In genomic region chr2:167678158-167678557, GRCh38 we compare ENCODE assay signal across 20 cellular contexts.
DNase-seq lines count a peak whose midpoint lies in the region; ATAC-seq, FAIRE-seq and TF ChIP-seq lines count a peak whose summit lies in the region.
"Had no signal": no experiment of that assay in that cellular context is flagged by ENCODE, and none has a peak within 500 bp of the region (broad histone marks: within the 10 kb centered on the region; RNA-seq: fewer than 3 reads in every experiment).

No MANE protein-coding gene starts in this region.

- WGBS in HepG2 (ENCODE audit: low lambda C conversion rate) = 58% methylated on average over 3 of the region's 3 CpGs
- 71% methylated on average over 3 of the region's 3 CpGs for WGBS in right lobe of liver (ENCODE audit: insufficient coverage, low coverage, low lambda C conversion rate, missing lambda C conversion rate)
- 90% methylated on average over 3 of the region's 3 CpGs; no CpG with 5 or more reads in 1 of the 2 experiments for WGBS in H1 (ENCODE audit: extremely low coverage in 1 of 2, insufficient coverage in 1 of 2, insufficient read length in 1 of 2, insufficient replicate concordance in 2 of 2, low coverage in 1 of 2, low lambda C conversion rate in 2 of 2, missing lambda C conversion rate in 1 of 2), 2 experiments

- no peak overlapping the region for H4K8ac ChIP-seq in H1 (ENCODE audit: extremely low read depth, insufficient read depth, low read length)

- ATAC-seq in HepG2 (no peak), right lobe of liver (no peak), GM19455 (IDR thresholded peaks at IDR 0.05; ENCODE audit: unreplicated experiment) (no peak)
- ATAC-seq: A549; CD8-positive, alpha-beta T cell had no signal

- TF ChIP-seq POLR2A in HepG2 (IDR thresholded peaks at IDR 0.05; ENCODE audit: insufficient read depth in 1 of 2, low read depth in 2 of 2, low read length in 2 of 2) = no peak
- no peak for TF ChIP-seq POLR2A in right lobe of liver (IDR thresholded peaks at IDR 0.05)
- no peak for TF ChIP-seq POLR2A in H1 (IDR thresholded peaks at IDR 0.05; ENCODE audit: control extremely low read depth in 1 of 2, low read depth in 2 of 2, low read length in 2 of 2)

- no peaks in the 10 kb centered on the region for H3K79me2 ChIP-seq in HepG2 (ENCODE audit: insufficient read depth, low read length)
- no peaks in the 10 kb centered on the region for H3K79me2 ChIP-seq in H1 (ENCODE audit: control insufficient read depth in 1 of 2, insufficient read depth in 2 of 2, low read length in 2 of 2)

- in situ Hi-C loops in HepG2 (cut with HindIII; ENCODE audit: extremely low pct_ligation_motif_present, low pct_unique_long_range_greater_than_20kb) = no loop called here

- H3K27ac ChIP-seq in HepG2 (ENCODE audit: extremely low read length, insufficient read depth, low read length) (no peak overlapping the region), right lobe of liver (no peak overlapping the region), H1 (ENCODE audit: low read depth, low read length) (no peak overlapping the region)
- H3K27ac ChIP-seq: 22Rv1; A549; BLaER1 treated with 17β-estradiol and CSF1 and Interleukin-3, amounts not matched to agents 10 nM and 100 nM; C4-2B had no signal

- H3K9me3 ChIP-seq in HepG2 (ENCODE audit: low read length) = no peaks in the 10 kb centered on the region
- H3K9me3 ChIP-seq in right lobe of liver = no peaks in the 10 kb centered on the region
- no peaks in the 10 kb centered on the region for H3K9me3 ChIP-seq in H1 (ENCODE audit: insufficient read depth in 2 of 2, low read depth in 1 of 2, low read length in 1 of 2)
- H3K9me3 ChIP-seq: A549; BLaER1 treated with 17β-estradiol and CSF1 and Interleukin-3, amounts not matched to agents 10 nM and 100 nM; Caco-2 had no signal

- no peaks in the 10 kb centered on the region for H3K36me3 ChIP-seq in HepG2 (replicated peaks in 1 of 2; ENCODE audit: control insufficient read depth in 1 of 2, insufficient read depth in 2 of 2, low read length in 2 of 2)
- H3K36me3 ChIP-seq in right lobe of liver = no peaks in the 10 kb centered on the region
- no peaks in the 10 kb centered on the region for H3K36me3 ChIP-seq in H1 (ENCODE audit: control insufficient read depth in 2 of 4, insufficient read depth in 4 of 4, low read length in 3 of 4)
- H3K36me3 ChIP-seq: BLaER1 treated with 17β-estradiol and CSF1 and Interleukin-3, amounts not matched to agents 10 nM and 100 nM had no signal

- no peak overlapping the region for H3K14ac ChIP-seq in H1 (ENCODE audit: insufficient read length)

- TF ChIP-seq CTCF in HepG2 (CRISPR knock-in tag; IDR thresholded peaks at IDR 0.05) = no peak
- TF ChIP-seq CTCF in right lobe of liver (IDR thresholded peaks at IDR 0.05) = no peak
- no peak for TF ChIP-seq CTCF in H1 (IDR thresholded peaks at IDR 0.05; ENCODE audit: control extremely low read depth in 1 of 3, insufficient read depth in 1 of 3, low read depth in 1 of 3, low read length in 3 of 3)

- no peak overlapping the region for H2AK5ac ChIP-seq in H1 (ENCODE audit: low read depth, low read length)

- H3K27me3 ChIP-seq in HepG2 (ENCODE audit: control insufficient read depth in 1 of 2, insufficient read depth in 2 of 2, low read length in 2 of 2) = no peaks in the 10 kb centered on the region; a peak in 1 of 5 replicates
- no peaks in the 10 kb centered on the region for H3K27me3 ChIP-seq in right lobe of liver
- H3K27me3 ChIP-seq in H1 (replicated peaks in 1 of 4; ENCODE audit: control insufficient read depth in 3 of 4, extremely low read depth in 1 of 4, insufficient read depth in 3 of 4, low read length in 3 of 4) = no peaks in the 10 kb centered on the region
- H3K27me3 ChIP-seq: BLaER1 treated with 17β-estradiol and CSF1 and Interleukin-3, amounts not matched to agents 10 nM and 100 nM had no signal

- POLR2A ChIA-PET in HepG2 (lab: Yijun Ruan, JAX) (no interaction called here), H1 (lab: Charles Lee; ENCODE audit: partially characterized antibody) (no interaction called here)

- no TSS peak for BruUV-seq in HepG2 (replicated peaks; lab: Mats Ljungman, UMichigan)

- intact Hi-C loops in HepG2 (cut with micrococcal nuclease; ENCODE audit: unreplicated experiment) = no loop called here
- intact Hi-C loops in right lobe of liver (cut with DNase I) = no loop called here

- no peak for TF ChIP-seq EP300 in HepG2 (IDR thresholded peaks at IDR 0.05; ENCODE audit: low read depth in 2 of 2, low read length in 2 of 2)
- TF ChIP-seq EP300 in HepG2 (CRISPR knock-in tag; IDR thresholded peaks at IDR 0.05; ENCODE audit: borderline replicate concordance) = no peak
- TF ChIP-seq EP300 in H1 (IDR thresholded peaks at IDR 0.05; ENCODE audit: borderline replicate concordance in 1 of 2, low read depth in 2 of 2, low read length in 2 of 2) = no peak

- no peak for DNase-seq in HepG2 (ENCODE audit: low spot score)
- no peak for DNase-seq in right lobe of liver
- DNase-seq in H1 (ENCODE audit: low read depth in 1 of 2, low spot score in 2 of 2) = no peak
- DNase-seq in SK-N-DZ (ENCODE audit: low spot score) = no peak
- DNase-seq: AML-193; Caco-2; Calu3; CD4-positive, alpha-beta T cell; CD8-positive, alpha-beta T cell; DMS79 treated with DMSO at 0.1 percent for 48 hours; GF-D8 had no signal

- H3K56ac ChIP-seq in H1 (replicated peaks; ENCODE audit: insufficient read length, low read depth, low read length) = no peak overlapping the region

- no peaks in the 10 kb centered on the region for H3K79me1 ChIP-seq in H1 (ENCODE audit: low read depth, low read length)

- no peak overlapping the region for H4K5ac ChIP-seq in H1 (ENCODE audit: insufficient read length, low read depth, low read length)

- no peaks in the 10 kb centered on the region for H3K4me1 ChIP-seq in HepG2 (ENCODE audit: insufficient read depth, low read length)
- H3K4me1 ChIP-seq in right lobe of liver = no peaks in the 10 kb centered on the region
- peaks cover 3 to 7% (median 4%) of the 10 kb centered on the region in 4 experiments; a peak in 6 of 7 replicates for H3K4me1 ChIP-seq in H1 (replicated peaks in 1 of 4; ENCODE audit: control insufficient read depth in 3 of 4, insufficient read depth in 4 of 4, low read length in 3 of 4)
- H3K4me1 ChIP-seq: A549; BLaER1 treated with 17β-estradiol and CSF1 and Interleukin-3, amounts not matched to agents 10 nM and 100 nM; Caco-2 had no signal

- H3K23ac ChIP-seq in H1 (ENCODE audit: insufficient read length) = no peak overlapping the region

- no peak overlapping the region for H3K18ac ChIP-seq in H1 (ENCODE audit: extremely low read depth, low read length)

- no peak overlapping the region for H2BK20ac ChIP-seq in H1 (ENCODE audit: low read length)

- H3K9ac ChIP-seq in HepG2 (ENCODE audit: insufficient read depth, low read depth, low read length) (no peak overlapping the region), H1 (replicated peaks in 1 of 4; ENCODE audit: extremely low read depth in 1 of 4, low read depth in 3 of 4, low read length in 3 of 4) (no peak overlapping the region)
- H3K9ac ChIP-seq: BLaER1 treated with 17β-estradiol and CSF1 and Interleukin-3, amounts not matched to agents 10 nM and 100 nM had no signal

- CTCF ChIA-PET in HepG2 (lab: Yijun Ruan, JAX; ENCODE audit: low intra/inter-chr PET ratio, low total read pairs) (no interaction called here), H1 (lab: Charles Lee; ENCODE audit: partially characterized antibody) (no interaction called here)

- H2BK15ac ChIP-seq in H1 (ENCODE audit: low read length) = no peak overlapping the region

- no peak overlapping the region for H4K91ac ChIP-seq in H1 (replicated peaks; ENCODE audit: insufficient read length, low read length)

- no peak overlapping the region for H2AFZ ChIP-seq in HepG2 (ENCODE audit: low read length)
- H2AFZ ChIP-seq in H1 (ENCODE audit: low read length) = no peak overlapping the region

- H2BK120ac ChIP-seq in H1 (replicated peaks; ENCODE audit: low read depth, low read length) = no peak overlapping the region

- H4K20me1 ChIP-seq in HepG2 (ENCODE audit: insufficient read depth, low read length) (no peaks in the 10 kb centered on the region), H1 (replicated peaks in 1 of 2; ENCODE audit: control insufficient read depth in 1 of 2, insufficient read depth in 2 of 2, low read length in 2 of 2) (no peaks in the 10 kb centered on the region)
- H4K20me1 ChIP-seq: BLaER1 treated with 17β-estradiol and CSF1 and Interleukin-3, amounts not matched to agents 10 nM and 100 nM had no signal

- no peak for TF ChIP-seq RAD21 in HepG2 (CRISPR knock-in tag; IDR thresholded peaks at IDR 0.05)
- TF ChIP-seq RAD21 in H1 (IDR thresholded peaks at IDR 0.05 in 1 of 2, conservative IDR thresholded peaks at IDR 0.05 in 1 of 2; ENCODE audit: low read depth in 2 of 2, low read length in 2 of 2) = no peak

- no peak overlapping the region for H2BK5ac ChIP-seq in H1 (ENCODE audit: low read depth, low read length)

- H3K4me3 ChIP-seq in HepG2 (replicated peaks in 1 of 3; ENCODE audit: insufficient read depth in 1 of 3, low read depth in 2 of 3, low read length in 3 of 3) (no peak overlapping the region), right lobe of liver (no peak overlapping the region), H1 (ENCODE audit: extremely low read depth in 1 of 4, insufficient read depth in 2 of 4, low read depth in 3 of 4, low read length in 4 of 4) (no peak overlapping the region)
- H3K4me3 ChIP-seq: A549; BLaER1 treated with 17β-estradiol and CSF1 and Interleukin-3, amounts not matched to agents 10 nM and 100 nM had no signal

- H3K4ac ChIP-seq in H1 (replicated peaks; ENCODE audit: insufficient read length, low read depth, low read length) = no peak overlapping the region

- FAIRE-seq in HepG2 (lab: Jason Lieb, UNC) (no peak), H1 (lab: Jason Lieb, UNC) (no peak)
- FAIRE-seq: A549, D721Med, G401.6, GM12891, GM19239 had no signal

- H3K23me2 ChIP-seq in H1 (ENCODE audit: low read depth, low read length) = no peaks in the 10 kb centered on the region

- H3K4me2 ChIP-seq in HepG2 (ENCODE audit: low read depth, low read length) = no peak overlapping the region
- H3K4me2 ChIP-seq in H1 (ENCODE audit: insufficient read depth in 1 of 2, low read depth in 2 of 2, low read length in 2 of 2) = no peak overlapping the region
- H3K4me2 ChIP-seq: A549; BLaER1 treated with 17β-estradiol and CSF1 and Interleukin-3, amounts not matched to agents 10 nM and 100 nM had no signal

- no peak overlapping the region for H2BK12ac ChIP-seq in H1 (ENCODE audit: low read depth, low read length)

TF ChIP-seq in HepG2, 621 proteins besides CTCF, POLR2A, EP300 and RAD21 (continues in another document):
- peak; percentile 65 for TF ChIP-seq ZNF629 (CRISPR knock-in tag; conservative IDR thresholded peaks at IDR 0.05)

TF ChIP-seq in H1, 55 proteins besides CTCF, POLR2A, EP300 and RAD21:
- TF ChIP-seq EGR1 (IDR thresholded peaks at IDR 0.05; ENCODE audit: borderline replicate concordance, low read depth, low read length) (no peak), KDM1A (IDR thresholded peaks at IDR 0.05; ENCODE audit: borderline replicate concordance, low read length) (peak; percentile 55; the same call in 1 of the 2 replicates)

Comparison
In these comparisons a context has a peak if more than half of its experiments do, and no peak if none do; other contexts are left out.
1. Of the 41 proteins assayed by ChIP-seq in both HepG2 and H1: peak only in HepG2: none; only in H1: KDM1A; in both: none; in neither: 40.